Comparison of ENCODE assay signal across 8 cellular contexts in the genomic region with DNA sequence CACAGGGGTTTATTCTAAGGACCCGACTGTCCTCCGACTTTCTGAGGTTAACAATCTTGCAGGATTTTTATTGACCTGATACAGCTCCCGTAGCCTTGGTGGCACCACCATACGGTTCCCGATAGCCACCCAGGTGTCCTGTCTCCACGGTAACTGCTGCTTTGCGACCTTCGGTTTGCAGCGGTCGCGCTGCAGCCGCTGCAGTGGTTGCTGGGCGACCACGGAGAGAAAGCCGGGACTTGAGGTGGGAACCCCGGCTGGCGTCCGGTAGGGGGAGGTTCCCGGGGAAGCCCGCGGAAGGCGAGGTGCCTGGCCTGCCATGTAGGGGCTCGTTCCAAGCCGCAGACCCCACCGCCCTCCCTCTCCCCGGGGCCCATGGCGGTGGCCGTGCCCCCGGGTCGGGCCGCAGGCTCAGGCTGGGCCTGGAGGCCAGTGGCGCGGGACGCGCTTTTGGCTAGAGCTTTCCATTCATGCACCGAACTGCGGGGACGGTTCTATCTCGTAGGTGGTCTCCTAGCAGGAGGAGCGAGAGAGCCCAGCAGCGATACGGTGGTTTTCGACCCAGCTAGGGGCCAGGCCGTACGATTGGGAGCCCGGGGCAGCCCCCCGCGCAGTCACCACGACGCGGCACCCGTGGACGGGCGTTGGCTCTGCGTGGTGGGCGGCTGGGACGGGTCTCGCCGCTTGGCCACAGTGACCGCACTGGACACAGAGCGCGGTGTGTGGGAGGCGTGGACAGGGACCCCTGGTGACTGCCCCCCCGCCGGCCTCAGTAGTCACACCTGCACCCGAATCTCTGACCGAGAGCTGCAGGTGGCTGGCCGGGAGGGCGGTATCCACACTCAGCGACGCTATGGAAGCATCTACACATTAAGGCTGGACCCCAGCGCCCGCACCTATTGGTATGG.
DNase-seq lines count a peak whose midpoint lies in the region; ATAC-seq and TF ChIP-seq lines count a peak whose summit lies in the region.

A gene with protein sequence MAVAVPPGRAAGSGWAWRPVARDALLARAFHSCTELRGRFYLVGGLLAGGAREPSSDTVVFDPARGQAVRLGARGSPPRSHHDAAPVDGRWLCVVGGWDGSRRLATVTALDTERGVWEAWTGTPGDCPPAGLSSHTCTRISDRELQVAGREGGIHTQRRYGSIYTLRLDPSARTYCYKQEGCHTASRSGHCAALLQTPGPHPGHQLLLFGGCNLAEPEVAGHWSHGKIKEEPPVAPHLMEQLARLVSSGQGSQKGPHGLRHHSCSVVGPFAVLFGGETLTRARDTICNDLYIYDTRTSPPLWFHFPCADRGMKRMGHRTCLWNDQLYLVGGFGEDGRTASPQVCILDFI (plus strand): TSS at position 201 of the 908 bp plus-strand sequence. CDS start 175 bp downstream, at position 376.

- peak; percentile 51 for ATAC-seq in GM21717 (IDR thresholded peaks at IDR 0.05; ENCODE audit: unreplicated experiment)

- H3K36me3 Mint-ChIP-seq in T-helper 2 cell treated with Interferon-gamma antibody and Interleukin-4, amounts not matched to agents 5 μg/mL and 100 μg/mL, for 36 hours (ENCODE audit: low read depth) = peaks cover 18% of the 10 kb centered on the region

- no peaks in the 10 kb centered on the region for H3K9me3 Mint-ChIP-seq in T-helper 2 cell treated with Interferon-gamma antibody and Interleukin-4, amounts not matched to agents 5 μg/mL and 100 μg/mL, for 36 hours

- peak within 1 kb of the TSS; percentile 91 for H3K4me3 Mint-ChIP-seq in T-helper 2 cell treated with Interferon-gamma antibody and Interleukin-4, amounts not matched to agents 5 μg/mL and 100 μg/mL, for 36 hours

- H3K27me3 Mint-ChIP-seq in T-helper 2 cell treated with Interferon-gamma antibody and Interleukin-4, amounts not matched to agents 5 μg/mL and 100 μg/mL, for 36 hours (ENCODE audit: low read depth) = peaks cover 2% of the 10 kb centered on the region

- no peaks in the 10 kb centered on the region for H3K9me3 ChIP-seq in iPS-15b (ENCODE audit: control insufficient read depth, insufficient read depth, low read length)

- in situ Hi-C loops in brain microvascular endothelial cell (cut with HindIII; ENCODE audit: low pct_ligation_motif_present, low sequenced_read_pairs) = no loop called here

- H3K36me3 ChIP-seq in brain microvascular endothelial cell (replicated peaks) (peaks cover 19% of the 10 kb centered on the region), iPS-15b (ENCODE audit: control insufficient read depth, insufficient read depth, low read length) (peaks cover 15% of the 10 kb centered on the region)

- H3K27ac ChIP-seq in brain microvascular endothelial cell = no peak within 1 kb of the TSS

- H3K27me3 ChIP-seq in brain microvascular endothelial cell (replicated peaks) (no peaks in the 10 kb centered on the region), iPS-15b (ENCODE audit: control insufficient read depth, insufficient read depth, low read length) (no peaks in the 10 kb centered on the region)

- peak; percentile 36 for TF ChIP-seq CTCF in brain microvascular endothelial cell (IDR thresholded peaks at IDR 0.05; ENCODE audit: low read depth, low read length, missing control alignments)

- peaks cover 4% of the 10 kb centered on the region for H3K4me1 ChIP-seq in iPS-15b (ENCODE audit: control insufficient read depth, insufficient read depth, low read length)

- H3K4me3 ChIP-seq in brain microvascular endothelial cell (ENCODE audit: low read depth, low read length) (peak within 1 kb of the TSS; percentile 63), iPS-15b (ENCODE audit: low read depth, low read length) (peak within 1 kb of the TSS; percentile 76), skeletal muscle cell (ENCODE audit: low read depth, low read length) (peak within 1 kb of the TSS; percentile 57)

- DNase-seq in DMS79 treated with DMSO at 0.1 percent for 48 hours (lab: John Stamatoyannopoulos, UW) (peak; percentile 81), LoVo (ENCODE audit: low spot score) (peak; percentile 86), brain microvascular endothelial cell (peak; percentile 45), skeletal muscle cell (ENCODE audit: low read depth) (no peak), COLO829 (ENCODE audit: low spot score) (no peak)
- DNase-seq in T-helper 2 cell treated with Interferon-gamma antibody and Interleukin-4, amounts not matched to agents 5 μg/mL and 100 μg/mL, for 36 hours (ENCODE audit: low spot score) = peak; percentile 54

- peaks cover 23% of the 10 kb centered on the region for H3K4me1 Mint-ChIP-seq in T-helper 2 cell treated with Interferon-gamma antibody and Interleukin-4, amounts not matched to agents 5 μg/mL and 100 μg/mL, for 36 hours (ENCODE audit: low read depth)

- peak within 1 kb of the TSS; percentile 85 for H3K27ac Mint-ChIP-seq in T-helper 2 cell treated with Interferon-gamma antibody and Interleukin-4, amounts not matched to agents 5 μg/mL and 100 μg/mL, for 36 hours

- H3K9ac ChIP-seq in iPS-15b (ENCODE audit: low read depth, low read length) = peak within 1 kb of the TSS; percentile 88

Comparison
In these comparisons a context has a peak if more than half of its experiments do, and no peak if none do; other contexts are left out.
1. DNase-seq: peak in DMS79 treated with DMSO at 0.1 percent for 48 hours (single experiment), LoVo (single experiment), T-helper 2 cell treated with Interferon-gamma antibody and Interleukin-4, amounts not matched to agents 5 μg/mL and 100 μg/mL, for 36 hours (single experiment) and brain microvascular endothelial cell (single experiment); none in skeletal muscle cell (single experiment) and COLO829 (single experiment).
2. Peak in every context shown above with its lines, with median percentiles within 50 percentile points of each other: H3K4me3 ChIP-seq.